In the genomic region with DNA sequence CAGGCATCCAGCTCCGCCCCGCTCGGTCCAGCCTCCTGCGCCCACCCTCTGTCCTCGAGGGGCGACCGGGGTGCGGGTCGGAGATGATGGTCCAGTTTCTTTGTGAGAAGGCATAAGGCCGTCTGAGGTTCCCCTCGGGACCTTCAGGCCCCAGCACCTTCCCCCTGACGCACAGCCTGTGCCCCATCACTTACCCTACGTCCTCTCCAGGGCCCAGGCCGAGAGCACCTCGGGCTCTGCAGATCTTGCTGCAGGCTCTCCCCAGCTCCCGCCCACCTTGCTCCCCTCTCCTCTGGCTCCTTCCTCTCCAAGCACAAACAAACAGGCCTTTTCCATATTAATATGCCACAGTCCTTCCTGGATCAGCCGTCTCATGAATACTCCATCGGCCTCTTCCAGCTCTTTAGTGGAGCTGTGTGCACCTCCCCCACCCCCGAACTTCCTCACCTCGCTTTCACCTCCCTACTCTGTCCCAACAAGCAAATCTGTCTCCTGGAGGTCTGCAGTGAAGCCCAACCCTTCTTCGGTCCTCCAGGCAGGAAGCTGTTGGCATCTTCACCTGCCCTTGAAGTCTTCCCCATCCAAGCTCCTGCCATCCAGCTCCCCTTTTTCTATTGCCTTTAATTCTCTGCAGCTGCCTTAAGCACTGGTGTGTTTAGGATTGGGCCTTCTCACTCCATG, we compare ENCODE assay signal across 9 cellular contexts. TPM values are rescaled to one million over a fixed set of nuclear protein-coding genes. Genes with fewer than 3 reads are reported as not detected.
DNase-seq lines count a peak whose midpoint lies in the region; ATAC-seq lines count a peak whose summit lies in the region.
"Had no signal": no experiment of that assay in that cellular context is flagged by ENCODE, and none has a peak within 500 bp of the region (broad histone marks: within the 10 kb centered on the region; RNA-seq: fewer than 3 reads in every experiment).

No MANE protein-coding gene starts in this region.

- DNase-seq in activated T-cell treated with anti-CD3 and anti-CD28 coated beads, Interleukin-2, amount 50 U/mL, for 72 hours, result no peak
- no peak for DNase-seq in activated T-cell treated with anti-CD3 and anti-CD28 coated beads, Interleukin-2, amount 50 U/mL, for 48 hours
- no peak for DNase-seq in activated CD8-positive, alpha-beta memory T cell treated with anti-CD3 and anti-CD28 coated beads, Interleukin-2, amount 10 ng/mL, durations not matched to agents 7 days and 5 days
- DNase-seq in left kidney (ENCODE audit: low read depth, low spot score) (peak; percentile 35), NCI-H128 (lab: John Stamatoyannopoulos, UW; ENCODE audit: unreplicated experiment) (no peak), NCI-H226 (no peak)
- no peak for DNase-seq in stimulated activated CD4-positive, alpha-beta T cell treated with anti-CD3 and anti-CD28 coated beads, Interleukin-15, amount 100 ng/mL, for 24 hours
- DNase-seq: foreskin melanocyte had no signal

- H3K27ac ChIP-seq in temporal lobe (ENCODE audit: low read depth, low read length), result peak overlapping the region; percentile 94

- no peak overlapping the region for H3K27ac Mint-ChIP-seq in activated T-cell treated with anti-CD3 and anti-CD28 coated beads, Interleukin-2, amount 50 U/mL, for 72 hours
- H3K27ac Mint-ChIP-seq in activated CD8-positive, alpha-beta memory T cell treated with anti-CD3 and anti-CD28 coated beads, Interleukin-2, amount 10 ng/mL, durations not matched to agents 7 days and 5 days, result no peak overlapping the region

- CTCF ChIA-PET in activated CD8-positive, alpha-beta memory T cell treated with anti-CD3 and anti-CD28 coated beads, Interleukin-2, amount 10 ng/mL, durations not matched to agents 7 days and 5 days (lab: Charles Lee), result interaction anchor here (0.7 to 9.3 kb wide), 10 partner anchors 19 to 173 kb away, joined by 3 to 106 read pairs (median 18); a partner anchor contains a TSS

- no peaks in the 10 kb centered on the region for H3K9me3 Mint-ChIP-seq in activated T-cell treated with anti-CD3 and anti-CD28 coated beads, Interleukin-2, amount 50 U/mL, for 72 hours
- H3K9me3 Mint-ChIP-seq in activated CD8-positive, alpha-beta memory T cell treated with anti-CD3 and anti-CD28 coated beads, Interleukin-2, amount 10 ng/mL, durations not matched to agents 7 days and 5 days (ENCODE audit: low read depth), result no peaks in the 10 kb centered on the region

- peaks cover 54% of the 10 kb centered on the region for H3K4me1 Mint-ChIP-seq in activated T-cell treated with anti-CD3 and anti-CD28 coated beads, Interleukin-2, amount 50 U/mL, for 72 hours (ENCODE audit: low read depth)
- peaks cover 41% of the 10 kb centered on the region for H3K4me1 Mint-ChIP-seq in activated CD8-positive, alpha-beta memory T cell treated with anti-CD3 and anti-CD28 coated beads, Interleukin-2, amount 10 ng/mL, durations not matched to agents 7 days and 5 days

- H3K36me3 Mint-ChIP-seq in activated T-cell treated with anti-CD3 and anti-CD28 coated beads, Interleukin-2, amount 50 U/mL, for 72 hours (ENCODE audit: insufficient read depth in 2 of 2), result no peaks in the 10 kb centered on the region
- H3K36me3 Mint-ChIP-seq in activated CD8-positive, alpha-beta memory T cell treated with anti-CD3 and anti-CD28 coated beads, Interleukin-2, amount 10 ng/mL, durations not matched to agents 7 days and 5 days, result peaks cover 1% of the 10 kb centered on the region

- peak overlapping the region; percentile 51 to 90 for H3K4me3 Mint-ChIP-seq in activated T-cell treated with anti-CD3 and anti-CD28 coated beads, Interleukin-2, amount 50 U/mL, for 72 hours
- H3K4me3 Mint-ChIP-seq in activated CD8-positive, alpha-beta memory T cell treated with anti-CD3 and anti-CD28 coated beads, Interleukin-2, amount 10 ng/mL, durations not matched to agents 7 days and 5 days, result peak overlapping the region; percentile 29

- peaks cover 21% of the 10 kb centered on the region for H3K27me3 Mint-ChIP-seq in activated T-cell treated with anti-CD3 and anti-CD28 coated beads, Interleukin-2, amount 50 U/mL, for 72 hours (ENCODE audit: low read depth)
- H3K27me3 Mint-ChIP-seq in activated CD8-positive, alpha-beta memory T cell treated with anti-CD3 and anti-CD28 coated beads, Interleukin-2, amount 10 ng/mL, durations not matched to agents 7 days and 5 days, result peaks cover 25% of the 10 kb centered on the region

- no peak for ATAC-seq in activated T-cell treated with anti-CD3 and anti-CD28 coated beads, Interleukin-2, amount 50 U/mL, for 72 hours (replicated peaks in 1 of 2)
- no peak for ATAC-seq in activated CD8-positive, alpha-beta memory T cell treated with anti-CD3 and anti-CD28 coated beads, Interleukin-2, amount 10 ng/mL, durations not matched to agents 7 days and 5 days

RNA-seq across cellular contexts. Expression of a gene that starts 0.4 kb away (rescaled TPM):
- total RNA-seq in activated T-cell treated with anti-CD3 and anti-CD28 coated beads, Interleukin-2, amount 50 U/mL, for 72 hours, result 10 to 100 TPM; 27.4 to 36.3 TPM
- total RNA-seq in activated CD8-positive, alpha-beta memory T cell treated with anti-CD3 and anti-CD28 coated beads, Interleukin-2, amount 10 ng/mL, durations not matched to agents 7 days and 5 days, result 10 to 100 TPM in 1 of 2 experiments, 1 to 10 TPM in 1; 8.3 to 12.4 TPM
- total RNA-seq in temporal lobe, result 6.9 TPM

RNA-seq across cellular contexts. Expression of a gene that starts 56.0 kb away (rescaled TPM):
- 100 to 1,000 TPM; 487 to 586 TPM for total RNA-seq in activated T-cell treated with anti-CD3 and anti-CD28 coated beads, Interleukin-2, amount 50 U/mL, for 72 hours
- 100 to 1,000 TPM; 116 to 145 TPM for total RNA-seq in activated CD8-positive, alpha-beta memory T cell treated with anti-CD3 and anti-CD28 coated beads, Interleukin-2, amount 10 ng/mL, durations not matched to agents 7 days and 5 days
- total RNA-seq in temporal lobe, result 27.3 TPM

RNA-seq across cellular contexts. Expression of a gene that starts 59.5 kb away (rescaled TPM):
- 10 to 100 TPM; 32.7 to 36.8 TPM for total RNA-seq in activated T-cell treated with anti-CD3 and anti-CD28 coated beads, Interleukin-2, amount 50 U/mL, for 72 hours
- total RNA-seq in activated CD8-positive, alpha-beta memory T cell treated with anti-CD3 and anti-CD28 coated beads, Interleukin-2, amount 10 ng/mL, durations not matched to agents 7 days and 5 days, result 10 to 100 TPM; 23.3 to 41.1 TPM
- total RNA-seq in temporal lobe, result 35.2 TPM
